16 cellular contexts compared by ENCODE assay signal in genomic region chr11:130623909-130624668, GRCh38.
A peak's percentile ranks its signal among the peaks of the same experiment; 100 is the strongest.
DNase-seq lines count a peak whose midpoint lies in the region; FAIRE-seq and TF ChIP-seq lines count a peak whose summit lies in the region.
"Had no signal": no experiment of that assay in that cellular context is flagged by ENCODE, and none has a peak within 500 bp of the region (broad histone marks: within the 10 kb centered on the region; RNA-seq: fewer than 3 reads in every experiment).

No MANE protein-coding gene starts in this region.

- H3K36me3 ChIP-seq in right atrium auricular region (no peaks in the 10 kb centered on the region), kidney (ENCODE audit: control insufficient read depth in 1 of 2, insufficient read depth in 2 of 2, low read length in 2 of 2) (no peaks in the 10 kb centered on the region)
- H3K36me3 ChIP-seq: adrenal gland, esophagus squamous epithelium had no signal

- no peak overlapping the region for H3K4me3 Mint-ChIP-seq in brain
- H3K4me3 Mint-ChIP-seq: memory B cell had no signal

- DNase-seq in ELF-1 (ENCODE audit: low read depth, low spot score) (peak; percentile 58), right atrium auricular region (ENCODE audit: low spot score) (no peak), retinal pigment epithelial cell (ENCODE audit: low read depth) (no peak), kidney (no peak), posterior vena cava (ENCODE audit: low spot score) (no peak), kidney glomerular epithelial cell (lab: John Stamatoyannopoulos, UW) (no peak)
- no peak for DNase-seq in stimulated activated CD8-positive, alpha-beta memory T cell treated with anti-CD3 and anti-CD28 coated beads, Interleukin-4, amount 100 ng/mL, for 48 hours
- DNase-seq: activated CD4-positive, alpha-beta T cell treated with anti-CD3 and anti-CD28 coated beads, Interleukin-2, amount 50 U/mL, for 48 hours; adrenal gland; dermis blood vessel endothelial cell; esophagus squamous epithelium; NCI-H1417 treated with DMSO at 0.1 percent for 48 hours; NCI-H226; stimulated activated CD4-positive, alpha-beta T cell treated with anti-CD3 and anti-CD28 coated beads, Interleukin-12 subunit alpha, Interleukin-12 subunit beta, amount 100 ng/mL, for 4 hours had no signal

- H3K27ac Mint-ChIP-seq in brain = peak overlapping the region in 3 of 5 experiments; percentile 2 to 18 (median 18)
- H3K27ac Mint-ChIP-seq: memory B cell had no signal

- H3K27me3 Mint-ChIP-seq in brain = peaks cover 19% of the 10 kb centered on the region

- H3K9ac ChIP-seq in kidney (ENCODE audit: low read length in 2 of 2) = no peak overlapping the region

- H3K4me1 ChIP-seq in right atrium auricular region (peaks cover 0 to 13% of the 10 kb centered on the region in 2 donors), kidney (ENCODE audit: control insufficient read depth in 1 of 2, insufficient read depth in 1 of 2, low read depth in 1 of 2, low read length in 2 of 2) (no peaks in the 10 kb centered on the region)
- H3K4me1 ChIP-seq: adrenal gland had no signal

- H3K36me3 Mint-ChIP-seq in brain = no peaks in the 10 kb centered on the region
- H3K36me3 Mint-ChIP-seq: memory B cell had no signal

- H3K9me3 ChIP-seq in right atrium auricular region (no peaks in the 10 kb centered on the region), kidney (ENCODE audit: control insufficient read depth in 1 of 2, low read length in 2 of 2) (no peaks in the 10 kb centered on the region)
- H3K9me3 ChIP-seq: adrenal gland, esophagus squamous epithelium had no signal

- H3K4me1 Mint-ChIP-seq in brain = peaks cover 22% of the 10 kb centered on the region

- intact Hi-C loops in kidney (cut with DNase I) = no loop called here
- intact Hi-C loops in posterior vena cava (cut with DNase I) = no loop called here

- no peaks in the 10 kb centered on the region for H3K27me3 ChIP-seq in right atrium auricular region
- H3K27me3 ChIP-seq: adrenal gland, esophagus squamous epithelium had no signal

- no peak for FAIRE-seq in kidney (lab: Jason Lieb, UNC)

- H3K27ac ChIP-seq in right atrium auricular region (peak overlapping the region; percentile 42 to 45), kidney (ENCODE audit: low read depth in 2 of 2, low read length in 2 of 2) (no peak overlapping the region)

- H3K4me3 ChIP-seq in right atrium auricular region (no peak overlapping the region), retinal pigment epithelial cell (ENCODE audit: low read length) (no peak overlapping the region), kidney (ENCODE audit: low read length in 2 of 2) (no peak overlapping the region)
- H3K4me3 ChIP-seq: adrenal gland, esophagus squamous epithelium had no signal

- peaks cover 0 to 44% (median 0%) of the 10 kb centered on the region in 5 experiments for H3K9me3 Mint-ChIP-seq in brain

- no peak for TF ChIP-seq CTCF in brain (conservative IDR thresholded peaks at IDR 0.05)
- peak in 1 of 2 donors; percentile 36 for TF ChIP-seq CTCF in right atrium auricular region (IDR thresholded peaks at IDR 0.05)
- TF ChIP-seq CTCF in retinal pigment epithelial cell (conservative IDR thresholded peaks at IDR 0.05; ENCODE audit: low read depth, low read length) = peak; percentile 15
- TF ChIP-seq CTCF in kidney (IDR thresholded peaks at IDR 0.05; ENCODE audit: borderline replicate concordance, extremely low read depth, insufficient read depth) = no peak

Comparison
In these comparisons a context has a peak if more than half of its experiments do, and no peak if none do; other contexts are left out.
1. H3K27ac ChIP-seq: peak in right atrium auricular region (2 of 2); none in kidney (0 of 2).